Comparison of ENCODE assay signal across 8 cellular contexts in the genomic region with DNA sequence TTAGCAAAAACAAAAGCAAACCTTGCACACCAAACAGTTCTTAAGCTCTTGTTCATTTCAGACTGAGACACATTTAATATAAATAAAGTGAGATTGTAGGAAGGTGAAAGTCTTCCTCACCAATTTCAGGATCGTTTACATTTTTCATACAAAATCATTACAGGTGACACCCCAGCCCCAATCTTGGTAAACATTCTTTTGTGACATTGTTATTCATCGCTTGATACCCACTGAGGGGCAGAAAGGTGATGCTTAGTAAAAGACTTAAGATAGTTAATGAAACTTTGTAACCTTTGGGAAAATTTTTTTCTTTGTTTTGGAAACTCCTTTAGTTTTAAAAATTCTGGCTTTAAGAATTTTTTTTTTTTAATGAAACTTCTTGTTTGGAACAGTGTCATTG. TPM values are rescaled to one million over a fixed set of nuclear protein-coding genes. Genes with fewer than 3 reads are reported as not detected.
DNase-seq lines count a peak whose midpoint lies in the region; ATAC-seq and TF ChIP-seq lines count a peak whose summit lies in the region.

No MANE protein-coding gene starts in this region.

- peaks cover 56% of the 10 kb centered on the region for H3K79me2 ChIP-seq in fibroblast of lung (ENCODE audit: control insufficient read depth, insufficient read depth, low read length)

- no peaks in the 10 kb centered on the region for H3K36me3 ChIP-seq in fibroblast of lung (ENCODE audit: control insufficient read depth, insufficient read depth, low read length)
- H3K36me3 ChIP-seq in psoas muscle (ENCODE audit: insufficient read depth in 1 of 2, low read depth in 1 of 2) = peaks cover 0 to 5% of the 10 kb centered on the region in 2 donors

- WGBS in psoas muscle, 3 donors = 20 to 23% (median 22%) methylated on average over 2 of the region's 2 CpGs

- peak overlapping the region; percentile 89 for H3K4me2 ChIP-seq in fibroblast of lung (ENCODE audit: extremely low read depth, insufficient read depth, low read length)

- H3K27me3 ChIP-seq in fibroblast of lung (ENCODE audit: control insufficient read depth, insufficient read depth, low read length) = no peaks in the 10 kb centered on the region
- no peaks in the 10 kb centered on the region for H3K27me3 ChIP-seq in psoas muscle (ENCODE audit: insufficient read depth in 3 of 3, low read length in 2 of 3)

- H3K9ac ChIP-seq in fibroblast of lung (ENCODE audit: insufficient read depth, low read length) = peak overlapping the region; percentile 42

- intact Hi-C loops in psoas muscle (cut with DNase I) = no loop called here

- H3K9me3 ChIP-seq in fibroblast of lung (ENCODE audit: control insufficient read depth, insufficient read depth, low read depth, low read length) (no peaks in the 10 kb centered on the region), psoas muscle (no peaks in the 10 kb centered on the region)

- no peaks in the 10 kb centered on the region for H4K20me1 ChIP-seq in fibroblast of lung (ENCODE audit: control insufficient read depth, extremely low read depth, insufficient read depth, low read length)

- H3K27ac ChIP-seq in fibroblast of lung (ENCODE audit: insufficient read depth, low read length) = peak overlapping the region; percentile 79
- peak overlapping the region; percentile 97 for H3K27ac ChIP-seq in psoas muscle

- H3K4me3 ChIP-seq in GM12875 (ENCODE audit: low read depth, low read length) (peak overlapping the region; percentile 96), fibroblast of lung (replicated peaks in 1 of 4; ENCODE audit: control extremely low read depth in 1 of 4, insufficient read depth in 1 of 4, low read depth in 3 of 4, low read length in 4 of 4) (peak overlapping the region; percentile 73 to 93 (median 80)), psoas muscle (peak overlapping the region; percentile 91)

- peaks cover 6% of the 10 kb centered on the region for H3K4me1 ChIP-seq in fibroblast of lung (ENCODE audit: control insufficient read depth, extremely low read depth, insufficient read depth, low read length)
- peaks cover 32% of the 10 kb centered on the region for H3K4me1 ChIP-seq in psoas muscle

- no peak for ATAC-seq in psoas muscle
- ATAC-seq in HG03159 (IDR thresholded peaks at IDR 0.05; ENCODE audit: unreplicated experiment) = no peak

- H2AFZ ChIP-seq in fibroblast of lung (ENCODE audit: low read length) = peak overlapping the region; percentile 48

- TF ChIP-seq CTCF in GM12875 (IDR thresholded peaks at IDR 0.05; ENCODE audit: borderline replicate concordance, insufficient read depth, low read depth, low read length) = no peak
- no peak for TF ChIP-seq CTCF in fibroblast of lung (conservative IDR thresholded peaks at IDR 0.05 in 1 of 2, IDR thresholded peaks at IDR 0.05 in 1 of 2; ENCODE audit: low read depth in 1 of 2, low read length in 2 of 2)
- TF ChIP-seq CTCF in psoas muscle (IDR thresholded peaks at IDR 0.05) = no peak
- no peak for TF ChIP-seq CTCF in GM10266 (IDR thresholded peaks at IDR 0.05; ENCODE audit: control insufficient read depth, insufficient read depth, low read depth, missing control alignments)

- peak; percentile 15 for DNase-seq in RPMI8226
- DNase-seq in fibroblast of lung (ENCODE audit: low read depth in 2 of 2) = no peak
- DNase-seq in psoas muscle = no peak
- no peak for DNase-seq in NCI-H748 treated with DMSO at 0.1 percent for 48 hours (lab: John Stamatoyannopoulos, UW)
- DNase-seq in kidney tubule cell (ENCODE audit: low spot score) = no peak
- no peak for DNase-seq in GM10266 (ENCODE audit: extremely low spot score)

RNA-seq across cellular contexts. Expression of a gene that starts 1.9 kb away (rescaled TPM):
- total RNA-seq in fibroblast of lung = 13.4 and 15.7 TPM in 2 replicates
- polyA plus RNA-seq in fibroblast of lung = 14.0 and 14.5 TPM in 2 replicates
- 5.0 and 6.2 TPM in 2 replicates for polyA plus RNA-seq in fibroblast of lung (2012)
- polyA minus RNA-seq in fibroblast of lung (ENCODE audit: low replicate concordance) = 10.8 and 11.0 TPM in 2 replicates
- 10 to 100 TPM; 12.5 to 17.1 (median 13.9) TPM for total RNA-seq in psoas muscle
- polyA plus RNA-seq in psoas muscle = 1 to 10 TPM; 2.8 to 4.9 (median 3.3) TPM
